In the genomic region with DNA sequence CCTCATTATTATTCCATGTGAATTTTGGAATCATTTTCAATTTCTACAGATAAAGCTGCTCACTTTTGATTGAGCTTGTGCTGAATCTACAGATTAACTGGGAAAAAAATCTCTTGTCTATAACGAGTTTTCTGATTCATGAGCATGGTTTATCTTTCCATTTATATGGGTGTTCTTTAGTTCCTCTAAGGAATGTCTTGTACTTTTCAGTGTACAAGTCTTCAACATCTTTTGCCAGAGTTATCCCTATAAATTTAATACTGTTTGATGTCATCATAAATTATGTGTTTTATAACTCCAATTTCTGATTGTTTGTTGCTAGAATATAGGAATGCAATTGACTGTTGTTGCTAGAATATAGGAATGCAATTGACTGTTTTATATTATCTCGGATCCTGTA, we compare ENCODE assay signal across 36 cellular contexts.
"Had no signal": no experiment of that assay in that cellular context is flagged by ENCODE, and none has a peak within 500 bp of the region (broad histone marks: within the 10 kb centered on the region; RNA-seq: fewer than 3 reads in every experiment).

No MANE protein-coding gene starts in this region.

- H3K4me3 ChIP-seq: MG63 had no signal

- H3K27ac ChIP-seq: KMS-11 had no signal

- DNase-seq: Karpas-422, Kasumi-1, KG1, MG63, MM.1S, MV-4-11, NCI-H1048, NCI-H1092, NCI-H1092 treated with DMSO at 0.1 percent for 48 hours, NCI-H1105, NCI-H1105 treated with DMSO at 0.1 percent for 48 hours, NCI-H1417, NCI-H1417 treated with DMSO at 0.1 percent for 48 hours, NCI-H1436, NCI-H1436 treated with DMSO at 0.1 percent for 48 hours, NCI-H146, NCI-H1694, NCI-H1694 treated with DMSO at 0.1 percent for 48 hours, NCI-H187 treated with DMSO at 0.1 percent for 48 hours, NCI-H1930, NCI-H2029, NCI-H2029 treated with DMSO at 0.1 percent for 48 hours, NCI-H2081, NCI-H2081 treated with DMSO at 0.1 percent for 48 hours, NCI-H2107, NCI-H2171, NCI-H2171 treated with DMSO at 0.1 percent for 48 hours, NCI-H2227 treated with DMSO at 0.1 percent for 48 hours, NCI-H226, NCI-H345, NCI-H446, NCI-H446 treated with DMSO at 0.1 percent for 48 hours, NCI-H510A, NCI-H510A treated with DMSO at 0.1 percent for 48 hours, NCI-H524 had no signal
